ENCODE assay signal across 9 cellular contexts in genomic region chr12:6069452-6070093, GRCh38. TPM values are rescaled to one million over a fixed set of nuclear protein-coding genes. Genes with fewer than 3 reads are reported as not detected.
A peak's percentile ranks its signal among the peaks of the same experiment; 100 is the strongest.
DNase-seq lines count a peak whose midpoint lies in the region; ATAC-seq, FAIRE-seq and TF ChIP-seq lines count a peak whose summit lies in the region.
"Had no signal": no experiment of that assay in that cellular context is flagged by ENCODE, and none has a peak within 500 bp of the region (broad histone marks: within the 10 kb centered on the region; RNA-seq: fewer than 3 reads in every experiment).

No MANE protein-coding gene starts in this region.

- H3K36me3 ChIP-seq in bronchial epithelial cell (ENCODE audit: control insufficient read depth, insufficient read depth, low read length), result no peaks in the 10 kb centered on the region

- no peak for FAIRE-seq in bronchial epithelial cell (lab: Jason Lieb, UNC)

- H3K9me3 Mint-ChIP-seq in CD14-positive monocyte (peaks cover 0 to 3% (median 0%) of the 10 kb centered on the region in 7 donors), osteocyte (ENCODE audit: unreplicated experiment) (no peaks in the 10 kb centered on the region)

- intact Hi-C loops in CD14-positive monocyte (cut with micrococcal nuclease) (loop anchor here (5.0 to 10.0 kb wide), 3 partner anchors 68 to 125 kb away; no protein-coding TSS in a partner anchor), head of caudate nucleus (cut with DNase I) (loop anchor here (10.0 kb wide), 1 partner anchor 125 kb away; no protein-coding TSS in a partner anchor)

- H3K4me1 Mint-ChIP-seq in CD14-positive monocyte, result peaks cover 47% of the 10 kb centered on the region
- H3K4me1 Mint-ChIP-seq in osteocyte (ENCODE audit: unreplicated experiment), result peaks cover 29% of the 10 kb centered on the region

- H3K4me3 Mint-ChIP-seq in CD14-positive monocyte (peak overlapping the region in 1 of 2 donors; percentile 67), osteocyte (ENCODE audit: unreplicated experiment) (no peak overlapping the region)

- DNase-seq in CD14-positive monocyte (ENCODE audit: low spot score), result peak; percentile 71
- peak; percentile 11 for DNase-seq in OCI-M1 (lab: John Stamatoyannopoulos, UW)
- DNase-seq in bronchial epithelial cell (ENCODE audit: low read depth), result peak; percentile 82
- DNase-seq in osteocyte (ENCODE audit: extremely low spot score, unreplicated experiment), result no peak
- DNase-seq in SHP77 (lab: John Stamatoyannopoulos, UW), result no peak
- DNase-seq in GOT3 (lab: John Stamatoyannopoulos, UW), result no peak
- no peak for DNase-seq in head of caudate nucleus
- DNase-seq: hippocampal formation had no signal

- no peak overlapping the region for H3K4me3 ChIP-seq in bronchial epithelial cell (ENCODE audit: low read depth, low read length)

- H3K36me3 Mint-ChIP-seq in CD14-positive monocyte, result peaks cover 0 to 19% of the 10 kb centered on the region in 2 donors
- no peaks in the 10 kb centered on the region for H3K36me3 Mint-ChIP-seq in osteocyte (ENCODE audit: unreplicated experiment)

- peaks cover 20 to 28% (median 20%) of the 10 kb centered on the region in 3 donors for H3K27me3 Mint-ChIP-seq in CD14-positive monocyte (ENCODE audit: low read depth in 3 of 3)
- H3K27me3 Mint-ChIP-seq in osteocyte (ENCODE audit: unreplicated experiment), result no peaks in the 10 kb centered on the region

- peak overlapping the region in 5 of 7 donors; percentile 52 to 80 (median 70) for H3K27ac Mint-ChIP-seq in CD14-positive monocyte
- H3K27ac Mint-ChIP-seq in osteocyte (ENCODE audit: unreplicated experiment), result peak overlapping the region; percentile 68

- ATAC-seq in HG02588 (IDR thresholded peaks at IDR 0.05; ENCODE audit: unreplicated experiment), result no peak

- no peaks in the 10 kb centered on the region for H3K27me3 ChIP-seq in bronchial epithelial cell (ENCODE audit: control insufficient read depth, insufficient read depth, low read length)

- TF ChIP-seq CTCF in CD14-positive monocyte (IDR thresholded peaks at IDR 0.05), result no peak
- no peak for TF ChIP-seq CTCF in bronchial epithelial cell (IDR thresholded peaks at IDR 0.05; ENCODE audit: insufficient read depth, low read length, severe bottlenecking)
- no peak for TF ChIP-seq CTCF in osteocyte (IDR thresholded peaks at IDR 0.05)

RNA-seq across cellular contexts. Expression of gene VWF, which starts 54.9 kb away (rescaled TPM):
- under 1 TPM; 0.17 to 0.48 TPM for polyA plus RNA-seq in CD14-positive monocyte
- total RNA-seq in bronchial epithelial cell (0.26 and 0.51 TPM in 2 replicates), osteocyte (0.13 and 0.31 TPM in 2 replicates)

Comparison
In these comparisons a context has a peak if more than half of its experiments do, and no peak if none do; other contexts are left out.
1. DNase-seq: peak in CD14-positive monocyte (single experiment), OCI-M1 (single experiment) and bronchial epithelial cell (single experiment); none in osteocyte (single experiment), SHP77 (0 of 2), GOT3 (single experiment) and head of caudate nucleus (0 of 42).